In genomic region chr2:177392373-177393246, GRCh38 we compare ENCODE assay signal across 1 cellular context.
TF ChIP-seq lines count a peak whose summit lies in the region.

TSS of gene AGPS (plus strand) at chr2:177392773. CDS start at chr2:177392790, 17 bp downstream.

TF ChIP-seq in HepG2, 621 proteins besides CTCF, POLR2A, EP300 and RAD21 (continued from another document and continues in another):
- TF ChIP-seq TEF (CRISPR knock-in tag; IDR thresholded peaks at IDR 0.05) (peak; percentile 89), CEBPB (IDR thresholded peaks at IDR 0.05; ENCODE audit: borderline replicate concordance, low read depth, low read length) (no peak), LRRFIP1 (CRISPR knock-in tag; conservative IDR thresholded peaks at IDR 0.05) (no peak), SALL1 (CRISPR knock-in tag; IDR thresholded peaks at IDR 0.05) (peak; percentile 97), NFE2L1 (CRISPR knock-in tag; IDR thresholded peaks at IDR 0.05; ENCODE audit: borderline replicate concordance) (peak; percentile 96; the same call in 1 of the 2 replicates), ONECUT2 (CRISPR knock-in tag; IDR thresholded peaks at IDR 0.05) (no peak; the same call in 1 of the 2 replicates), ZNF614 (CRISPR knock-in tag; IDR thresholded peaks at IDR 0.05; ENCODE audit: borderline replicate concordance) (peak; percentile 92; the same call in 1 of the 2 replicates), ZNF143 (CRISPR knock-in tag; IDR thresholded peaks at IDR 0.05) (peak; percentile 96), ATF2 (CRISPR knock-in tag; IDR thresholded peaks at IDR 0.05) (peak; percentile 79), HOXA5 (CRISPR knock-in tag; IDR thresholded peaks at IDR 0.05) (peak; percentile 98), ZNF101 (CRISPR knock-in tag; IDR thresholded peaks at IDR 0.05; ENCODE audit: borderline replicate concordance, low read depth) (0 out of 2 replicates have a peak, but pooled peaks have one; percentile 9), ZBTB4 (CRISPR knock-in tag; IDR thresholded peaks at IDR 0.05; ENCODE audit: borderline replicate concordance) (peak; percentile 96), NKX3-1 (CRISPR knock-in tag; IDR thresholded peaks at IDR 0.05) (peak; percentile 99), AGO1 (IDR thresholded peaks at IDR 0.05; ENCODE audit: low read depth, low read length, poor library complexity, severe bottlenecking) (no peak), ZNF543 (CRISPR knock-in tag; IDR thresholded peaks at IDR 0.05) (peak; percentile 96), HMGXB3 (CRISPR knock-in tag; IDR thresholded peaks at IDR 0.05; ENCODE audit: borderline replicate concordance) (peak; percentile 33; the same call in 1 of the 2 replicates), KLF9 (CRISPR knock-in tag; IDR thresholded peaks at IDR 0.05; ENCODE audit: low read depth) (0 out of 2 replicates have a peak, but pooled peaks have one; percentile 68), ZNF776 (CRISPR knock-in tag; IDR thresholded peaks at IDR 0.05) (peak; percentile 99), ZNF24 (IDR thresholded peaks at IDR 0.05) (no peak), MAX (IDR thresholded peaks at IDR 0.05) (peak; percentile 100), TCF7L2 (IDR thresholded peaks at IDR 0.05; ENCODE audit: low read depth, low read length) (no peak), NR3C1 (CRISPR knock-in tag; IDR thresholded peaks at IDR 0.05) (no peak), ZSCAN25 (CRISPR knock-in tag; IDR thresholded peaks at IDR 0.05) (peak; percentile 86), ZNF558 (CRISPR knock-in tag; IDR thresholded peaks at IDR 0.05; ENCODE audit: borderline replicate concordance) (peak; percentile 96; the same call in 1 of the 2 replicates), CERS6 (CRISPR knock-in tag; IDR thresholded peaks at IDR 0.05) (peak; percentile 94), PBX3 (CRISPR knock-in tag; IDR thresholded peaks at IDR 0.05; ENCODE audit: borderline replicate concordance) (no peak; the same call in 1 of the 2 replicates), SAP130 (CRISPR knock-in tag; IDR thresholded peaks at IDR 0.05; ENCODE audit: low read depth) (peak; percentile 97), ZNF800 (CRISPR knock-in tag; IDR thresholded peaks at IDR 0.05) (peak; percentile 90), ZNF792 (CRISPR knock-in tag; IDR thresholded peaks at IDR 0.05) (peak; percentile 97), MAFG (CRISPR knock-in tag; IDR thresholded peaks at IDR 0.05) (peak; percentile 13; the same call in 1 of the 2 replicates), FOXC1 (CRISPR knock-in tag; IDR thresholded peaks at IDR 0.05; ENCODE audit: borderline replicate concordance) (peak; percentile 84; the same call in 1 of the 2 replicates), ZFP91 (CRISPR knock-in tag; IDR thresholded peaks at IDR 0.05; ENCODE audit: borderline replicate concordance) (peak; percentile 97), MED1 (CRISPR knock-in tag; IDR thresholded peaks at IDR 0.05) (peak; percentile 96), KDM6A (CRISPR knock-in tag; IDR thresholded peaks at IDR 0.05; ENCODE audit: low read depth) (no peak; the same call in 1 of the 2 replicates), TAF1 (CRISPR knock-in tag; IDR thresholded peaks at IDR 0.05) (peak; percentile 93), HNRNPL (IDR thresholded peaks at IDR 0.05; ENCODE audit: low read depth, low read length) (peak; percentile 74; the same call in 1 of the 2 replicates), ZNF674 (CRISPR knock-in tag; IDR thresholded peaks at IDR 0.05; ENCODE audit: low read depth) (peak; percentile 94; the same call in 1 of the 2 replicates), ZIK1 (CRISPR knock-in tag; IDR thresholded peaks at IDR 0.05; ENCODE audit: borderline replicate concordance, low read depth) (peak; percentile 99), ZMAT3 (CRISPR knock-in tag; conservative IDR thresholded peaks at IDR 0.05) (peak; percentile 99), ATF3 (CRISPR knock-in tag; IDR thresholded peaks at IDR 0.05) (peak; percentile 0), PRPF4 (IDR thresholded peaks at IDR 0.05; ENCODE audit: low read depth, low read length, poor library complexity, severe bottlenecking) (no peak), ZNF547 (CRISPR knock-in tag; IDR thresholded peaks at IDR 0.05) (peak; percentile 99; the same call in 1 of the 2 replicates), SNAI1 (CRISPR knock-in tag; IDR thresholded peaks at IDR 0.05; ENCODE audit: borderline replicate concordance) (peak; percentile 92), ZNF749 (CRISPR knock-in tag; IDR thresholded peaks at IDR 0.05; ENCODE audit: borderline replicate concordance) (peak; percentile 97)
